18 cellular contexts compared by ENCODE assay signal in genomic region chr2:40716879-40717278, GRCh38.
DNase-seq lines count a peak whose midpoint lies in the region; ATAC-seq and TF ChIP-seq lines count a peak whose summit lies in the region.
"Had no signal": no experiment of that assay in that cellular context is flagged by ENCODE, and none has a peak within 500 bp of the region (broad histone marks: within the 10 kb centered on the region; RNA-seq: fewer than 3 reads in every experiment).

No MANE protein-coding gene starts in this region.

- H3K9me3 Mint-ChIP-seq in type B pancreatic cell: peaks cover 8% of the 10 kb centered on the region
- H3K9me3 Mint-ChIP-seq: neural progenitor cell had no signal

- H3K4me3 Mint-ChIP-seq in type B pancreatic cell: peak overlapping the region; percentile 61
- H3K4me3 Mint-ChIP-seq: activated CD8-positive, alpha-beta T cell treated with anti-CD3 and anti-CD28 coated beads, Interleukin-2, amount 10 ng/mL, durations not matched to agents 7 days and 5 days; neural progenitor cell had no signal

- no peaks in the 10 kb centered on the region for H4K20me1 ChIP-seq in SK-N-SH (ENCODE audit: insufficient read depth)

- H3K4me1 Mint-ChIP-seq in type B pancreatic cell (ENCODE audit: unreplicated experiment): no peaks in the 10 kb centered on the region
- H3K4me1 Mint-ChIP-seq: neural progenitor cell had no signal

- no peaks in the 10 kb centered on the region for H3K9me2 ChIP-seq in SK-N-SH

- CTCF ChIA-PET in SK-N-SH (lab: Yijun Ruan, JAX): no interaction called here

- H3K27me3 ChIP-seq in SK-N-SH (ENCODE audit: insufficient read depth): no peaks in the 10 kb centered on the region
- H3K27me3 ChIP-seq in SJSA1 (replicated peaks): no peaks in the 10 kb centered on the region
- H3K27me3 ChIP-seq: neural progenitor cell, spleen, tibial nerve had no signal

- no peaks in the 10 kb centered on the region for H3F3A ChIP-seq in SK-N-SH (replicated peaks; ENCODE audit: insufficient read depth)

- H3K36me3 ChIP-seq in SK-N-SH (replicated peaks in 1 of 2; ENCODE audit: control insufficient read depth in 1 of 2, insufficient read depth in 2 of 2, low read length in 1 of 2) (no peaks in the 10 kb centered on the region), SJSA1 (no peaks in the 10 kb centered on the region)
- H3K36me3 ChIP-seq: neural progenitor cell, spleen, tibial nerve had no signal

- no peak for DNase-seq in SK-N-SH
- DNase-seq in SJSA1 (ENCODE audit: low read depth in 1 of 2, low spot score in 2 of 2): peak; percentile 21 to 55
- DNase-seq in foreskin fibroblast: peak; percentile 56 to 82
- no peak for DNase-seq in type B pancreatic cell (ENCODE audit: extremely low spot score, unreplicated experiment)
- no peak for DNase-seq in COR-L47 (lab: John Stamatoyannopoulos, UW)
- DNase-seq in globus pallidus (ENCODE audit: low spot score): no peak
- no peak for DNase-seq in hippocampal formation (lab: John Stamatoyannopoulos, UW)
- DNase-seq: activated CD8-positive, alpha-beta T cell treated with anti-CD3 and anti-CD28 coated beads, Interleukin-2, amount 10 ng/mL, durations not matched to agents 7 days and 5 days; activated naive CD4-positive, alpha-beta T cell treated with anti-CD3 and anti-CD28 coated beads, Interleukin-2, amount 50 U/mL, for 16 hours; cortex of kidney; DMS79 treated with DMSO at 0.1 percent for 48 hours; NCI-H2107; spleen; T-helper 9 cell had no signal

- no peak for TF ChIP-seq RAD21 in SK-N-SH (IDR thresholded peaks at IDR 0.05; ENCODE audit: low read length)

- WGBS in SK-N-SH (ENCODE audit: low lambda C conversion rate): 87% methylated on average over 2 of the region's 2 CpGs

- H3K27ac ChIP-seq in SK-N-SH (ENCODE audit: low read depth in 2 of 2, low read length in 1 of 2): no peak overlapping the region
- H3K27ac ChIP-seq in SJSA1: peak overlapping the region; percentile 23; the same call in 1 of the 2 replicates
- H3K27ac ChIP-seq: 22Rv1, neural progenitor cell, spleen, tibial nerve had no signal

- POLR2A ChIA-PET in SK-N-SH (lab: Yijun Ruan, JAX): no interaction called here

- TF ChIP-seq EP300 in SK-N-SH (IDR thresholded peaks at IDR 0.05; ENCODE audit: borderline replicate concordance in 1 of 2, low read depth in 1 of 2, low read length in 1 of 2): no peak

- H3K79me2 ChIP-seq in SK-N-SH (ENCODE audit: insufficient read depth): no peaks in the 10 kb centered on the region

- peak overlapping the region; percentile 83 for H3K27ac Mint-ChIP-seq in type B pancreatic cell
- H3K27ac Mint-ChIP-seq: activated CD8-positive, alpha-beta T cell treated with anti-CD3 and anti-CD28 coated beads, Interleukin-2, amount 10 ng/mL, durations not matched to agents 7 days and 5 days; neural progenitor cell had no signal

- TF ChIP-seq CTCF in SK-N-SH (IDR thresholded peaks at IDR 0.05): no peak
- no peak for TF ChIP-seq CTCF in foreskin fibroblast (IDR thresholded peaks at IDR 0.05; ENCODE audit: low read depth, low read length)
- TF ChIP-seq CTCF in type B pancreatic cell (conservative IDR thresholded peaks at IDR 0.05): no peak

- H3K27me3 Mint-ChIP-seq in type B pancreatic cell: no peaks in the 10 kb centered on the region

- H3K9me3 ChIP-seq in SK-N-SH: no peaks in the 10 kb centered on the region
- H3K9me3 ChIP-seq in SJSA1 (replicated peaks): no peaks in the 10 kb centered on the region
- H3K9me3 ChIP-seq: spleen, tibial nerve had no signal

- H3K9ac ChIP-seq in SK-N-SH: no peak overlapping the region
- H3K9ac ChIP-seq: neural progenitor cell had no signal

- peak; percentile 31; the same call in 1 of the 3 replicates for ATAC-seq in SK-N-SH treated with all-trans-retinoic acid at 6 μM for 48 hours
- ATAC-seq: activated CD8-positive, alpha-beta T cell treated with anti-CD3 and anti-CD28 coated beads, Interleukin-2, amount 10 ng/mL, durations not matched to agents 7 days and 5 days had no signal

- H3K4me3 ChIP-seq in SK-N-SH (ENCODE audit: low read depth in 2 of 2, low read length in 1 of 2): no peak overlapping the region
- no peak overlapping the region for H3K4me3 ChIP-seq in SJSA1
- H3K4me3 ChIP-seq in foreskin fibroblast (ENCODE audit: low read depth in 1 of 2, low read length in 2 of 2): no peak overlapping the region
- H3K4me3 ChIP-seq: neural progenitor cell, spleen, tibial nerve had no signal

- no peaks in the 10 kb centered on the region; a peak in 1 of 4 replicates for H3K4me1 ChIP-seq in SK-N-SH (ENCODE audit: control insufficient read depth in 1 of 2, insufficient read depth in 2 of 2, low read depth in 1 of 2, low read length in 1 of 2)
- H3K4me1 ChIP-seq in SJSA1 (replicated peaks): peaks cover 22% of the 10 kb centered on the region
- H3K4me1 ChIP-seq: spleen, tibial nerve had no signal

- H3K4me2 ChIP-seq in SK-N-SH: no peak overlapping the region
- H3K4me2 ChIP-seq: neural progenitor cell had no signal

- no peak overlapping the region for H2AFZ ChIP-seq in SK-N-SH (ENCODE audit: low read depth)
- H2AFZ ChIP-seq: neural progenitor cell had no signal

- peaks cover 3% of the 10 kb centered on the region for H3K36me3 Mint-ChIP-seq in type B pancreatic cell
- H3K36me3 Mint-ChIP-seq: neural progenitor cell had no signal

TF ChIP-seq in SK-N-SH treated with all-trans-retinoic acid at 6 μM for 48 hours, 23 proteins besides CTCF, POLR2A, EP300 and RAD21 (continues in another document):
- TF ChIP-seq ZNF70 (CRISPR knock-in tag; IDR thresholded peaks at IDR 0.05) (no peak), ISL1 (CRISPR knock-in tag; IDR thresholded peaks at IDR 0.05) (no peak), PATZ1 (CRISPR knock-in tag; IDR thresholded peaks at IDR 0.05; ENCODE audit: borderline replicate concordance) (no peak), GLIS3 (CRISPR knock-in tag; IDR thresholded peaks at IDR 0.05) (no peak), POU6F1 (CRISPR knock-in tag; IDR thresholded peaks at IDR 0.05; ENCODE audit: borderline replicate concordance, low read depth) (no peak)

TF ChIP-seq in SK-N-SH, 30 proteins besides CTCF, POLR2A, EP300 and RAD21:
- TF ChIP-seq TEAD4 (IDR thresholded peaks at IDR 0.05; ENCODE audit: borderline replicate concordance, insufficient read depth): no peak
- TF ChIP-seq TAF1 (IDR thresholded peaks at IDR 0.05; ENCODE audit: borderline replicate concordance, low read depth, low read length): no peak
- TF ChIP-seq FOXJ3 (CRISPR knock-in tag; IDR thresholded peaks at IDR 0.05): no peak
- no peak for TF ChIP-seq FOSL2 (IDR thresholded peaks at IDR 0.05; ENCODE audit: borderline replicate concordance, low read depth)
- TF ChIP-seq GABPA (IDR thresholded peaks at IDR 0.05; ENCODE audit: low read depth): no peak
- TF ChIP-seq ELF1 (IDR thresholded peaks at IDR 0.05): no peak
- no peak for TF ChIP-seq EZH2phosphoT487 (IDR thresholded peaks at IDR 0.05; ENCODE audit: borderline replicate concordance, low read depth)
- no peak for TF ChIP-seq POLR2AphosphoS5 (IDR thresholded peaks at IDR 0.05; ENCODE audit: low read depth, low read length)
- no peak for TF ChIP-seq USF2 (IDR thresholded peaks at IDR 0.05; ENCODE audit: borderline replicate concordance, low read depth, low read length)
- TF ChIP-seq JUND (IDR thresholded peaks at IDR 0.05): no peak
- TF ChIP-seq RXRA (IDR thresholded peaks at IDR 0.05; ENCODE audit: borderline replicate concordance, low read depth): no peak
- no peak for TF ChIP-seq REST (IDR thresholded peaks at IDR 0.05; ENCODE audit: low read depth, low read length)
TF ChIP-seq in SK-N-SH: peak in this region for 0.

Comparison
In these comparisons a context has a peak if more than half of its experiments do, and no peak if none do; other contexts are left out.
1. DNase-seq: peak in SJSA1 (2 of 2) and foreskin fibroblast (2 of 2); none in SK-N-SH (single experiment), type B pancreatic cell (single experiment), COR-L47 (single experiment), globus pallidus (single experiment) and hippocampal formation (0 of 2).